25 cellular contexts compared by ENCODE assay signal in genomic region chr1:82686774-82687173, GRCh38.
"Had no signal": no experiment of that assay in that cellular context is flagged by ENCODE, and none has a peak within 500 bp of the region (broad histone marks: within the 10 kb centered on the region; RNA-seq: fewer than 3 reads in every experiment).

No MANE protein-coding gene starts in this region.

- H3K27me3 ChIP-seq: dorsolateral prefrontal cortex, esophagus muscularis mucosa, foreskin keratinocyte, gastroesophageal sphincter, heart left ventricle, hepatocyte, left lung had no signal

- ATAC-seq: foreskin keratinocyte; gastroesophageal sphincter; heart left ventricle; left colon; left lung; left ventricle myocardium superior; lower lobe of right lung; mucosa of descending colon; naive thymus-derived CD8-positive, alpha-beta T cell had no signal

- H2AFZ ChIP-seq: hepatocyte had no signal

- H3K4me2 ChIP-seq: hepatocyte had no signal

- H3K4me1 ChIP-seq: esophagus muscularis mucosa, foreskin keratinocyte, gastroesophageal sphincter, heart left ventricle, left lung, lower lobe of right lung had no signal

- H3K79me2 ChIP-seq: hepatocyte had no signal

- H3K36me3 ChIP-seq: esophagus muscularis mucosa, gastroesophageal sphincter, heart left ventricle, left lung, lower lobe of right lung had no signal

- H3K27ac ChIP-seq: coronary artery, dorsolateral prefrontal cortex, esophagus muscularis mucosa, foreskin keratinocyte, gastroesophageal sphincter, heart left ventricle, hepatocyte, left lung, lower lobe of right lung had no signal

- H3K4me3 ChIP-seq: coronary artery, dorsolateral prefrontal cortex, esophagus muscularis mucosa, gastroesophageal sphincter, heart left ventricle, hepatocyte, left lung, lower lobe of right lung, mucosa of descending colon had no signal

- DNase-seq: dermis blood vessel endothelial cell; dorsolateral prefrontal cortex; effector CD4-positive, alpha-beta T cell; effector memory CD4-positive, alpha-beta T cell; foreskin keratinocyte; heart left ventricle; hypothalamus; immature natural killer cell; islet precursor cell; kidney; kidney glomerular epithelial cell; left colon; left lung; left ventricle myocardium superior; lower lobe of right lung; mesenchymal stem cell; mucosa of descending colon; naive B cell; naive thymus-derived CD8-positive, alpha-beta T cell had no signal

- FAIRE-seq: endothelial cell of umbilical vein, frontal cortex, kidney had no signal
